22 cellular contexts compared by ENCODE assay signal in genomic region chr2:135727968-135728728, GRCh38. TPM values are rescaled to one million over a fixed set of nuclear protein-coding genes. Genes with fewer than 3 reads are reported as not detected.
DNase-seq lines count a peak whose midpoint lies in the region; TF ChIP-seq lines count a peak whose summit lies in the region.
"Had no signal": no experiment of that assay in that cellular context is flagged by ENCODE, and none has a peak within 500 bp of the region (broad histone marks: within the 10 kb centered on the region; RNA-seq: fewer than 3 reads in every experiment).

No MANE protein-coding gene starts in this region.

- no peak overlapping the region for H3K18ac ChIP-seq in H9 (ENCODE audit: insufficient read length, low read depth, low read length)

- no CpG with 5 or more reads among the region's 2 CpGs for WGBS in H9 (ENCODE audit: extremely low coverage, insufficient read length, low lambda C conversion rate)

- H3K27ac ChIP-seq in H9 (ENCODE audit: insufficient read length, low read depth, low read length): no peak overlapping the region
- H3K27ac ChIP-seq: HL-60, PC-9 had no signal

- no peaks in the 10 kb centered on the region for H3K27me3 Mint-ChIP-seq in H9 (ENCODE audit: low read depth)
- H3K27me3 Mint-ChIP-seq: CD4-positive, alpha-beta memory T cell had no signal

- no peak overlapping the region for H3K56ac ChIP-seq in H9 (ENCODE audit: insufficient read length, low read depth, low read length)

- no peaks in the 10 kb centered on the region for H3K23me2 ChIP-seq in H9 (ENCODE audit: insufficient read length, low read depth, low read length, poor library complexity, severe bottlenecking)

- no peak overlapping the region for H2BK5ac ChIP-seq in H9 (ENCODE audit: insufficient read length, low read length)

- no peaks in the 10 kb centered on the region for H3K79me1 ChIP-seq in H9 (ENCODE audit: insufficient read depth, low read depth, low read length, poor library complexity, severe bottlenecking)

- H4K91ac ChIP-seq in H9 (ENCODE audit: insufficient read length, low read depth, low read length): no peak overlapping the region

- no peak overlapping the region for H3K23ac ChIP-seq in H9 (ENCODE audit: insufficient read length, low read depth, low read length)

- no peak overlapping the region for H4K5ac ChIP-seq in H9 (ENCODE audit: insufficient read length, low read depth, low read length)

- H3T11ph ChIP-seq in H9 (ENCODE audit: low read length): no peak overlapping the region

- H3K9ac ChIP-seq in H9 (ENCODE audit: extremely low read depth, insufficient read length, low read length): no peak overlapping the region

- no peak overlapping the region for H3K27ac Mint-ChIP-seq in H9
- H3K27ac Mint-ChIP-seq: CD4-positive, alpha-beta memory T cell had no signal

- H3K4me2 ChIP-seq in H9 (ENCODE audit: insufficient read depth, insufficient read length, low read length): no peak overlapping the region
- H3K4me2 ChIP-seq: PC-9 had no signal

- H3K79me2 ChIP-seq in H9 (ENCODE audit: insufficient read depth, low read length): no peaks in the 10 kb centered on the region

- no peak overlapping the region for H2BK15ac ChIP-seq in H9 (ENCODE audit: low read depth, low read length)

- no peak overlapping the region for H2AFZ ChIP-seq in H9 (ENCODE audit: low read length)
- H2AFZ ChIP-seq: PC-9 had no signal

- H4K20me1 ChIP-seq in H9 (ENCODE audit: control insufficient read depth, insufficient read depth, insufficient read length): no peaks in the 10 kb centered on the region

- H3K4me1 Mint-ChIP-seq in H9: peaks cover 0 to 5% of the 10 kb centered on the region in 2 experiments; a peak in 1 of 4 replicates
- H3K4me1 Mint-ChIP-seq: CD4-positive, alpha-beta memory T cell had no signal

- no peaks in the 10 kb centered on the region for H3K9me3 ChIP-seq in H9 (ENCODE audit: control insufficient read depth, low read depth, low read length)
- H3K9me3 ChIP-seq: Caco-2 had no signal

- H2BK12ac ChIP-seq in H9 (ENCODE audit: insufficient read length, low read depth, low read length): no peak overlapping the region

- no peak for TF ChIP-seq CTCF in H9 (conservative IDR thresholded peaks at IDR 0.05)

- no peak overlapping the region for H3K4me3 Mint-ChIP-seq in H9
- H3K4me3 Mint-ChIP-seq: CD4-positive, alpha-beta memory T cell had no signal

- no peak overlapping the region for H4K8ac ChIP-seq in H9 (replicated peaks; ENCODE audit: insufficient read length, low read depth, low read length)

- no peak overlapping the region for H2BK120ac ChIP-seq in H9 (ENCODE audit: low read depth, low read length, poor library complexity, severe bottlenecking)

- H2BK20ac ChIP-seq in H9 (ENCODE audit: low read depth, low read length, poor library complexity, severe bottlenecking): no peak overlapping the region

- no peaks in the 10 kb centered on the region for H3K9me3 Mint-ChIP-seq in H9
- H3K9me3 Mint-ChIP-seq: CD4-positive, alpha-beta memory T cell had no signal

- H3K4ac ChIP-seq in H9 (ENCODE audit: low read depth, low read length): no peak overlapping the region

- H3K36me3 Mint-ChIP-seq in H9 (ENCODE audit: insufficient read depth in 1 of 3, low read depth in 3 of 3): peaks cover 11 to 22% (median 20%) of the 10 kb centered on the region in 3 experiments; a peak in 6 of 7 replicates

- no peaks in the 10 kb centered on the region for H3K27me3 ChIP-seq in H9 (ENCODE audit: insufficient read depth, low read length)

- TF ChIP-seq POLR2A in erythroblast (IDR thresholded peaks at IDR 0.05; ENCODE audit: low read length): no peak

- DNase-seq in COLO829 (ENCODE audit: low spot score): peak; percentile 40
- peak; percentile 76 for DNase-seq in DMS 273 (lab: John Stamatoyannopoulos, UW; ENCODE audit: unreplicated experiment)
- peak; percentile 22 for DNase-seq in OCI-M2 (lab: John Stamatoyannopoulos, UW; ENCODE audit: unreplicated experiment)
- DNase-seq in erythroblast (lab: John Stamatoyannopoulos, UW): peak; percentile 8 to 67
- DNase-seq in SKM-1 treated with dmso at 0.1 percent for 144 hours (lab: John Stamatoyannopoulos, UW; ENCODE audit: unreplicated experiment): no peak
- DNase-seq in H9: no peak
- DNase-seq in foreskin melanocyte: no peak
- DNase-seq: C1 segment of cervical spinal cord; Caco-2; CD4-positive, alpha-beta memory T cell; DMS79 treated with DMSO at 0.1 percent for 48 hours; GF-D8; Kasumi-1; NCI-H1105; NCI-H1436 treated with DMSO at 0.1 percent for 48 hours; NCI-H2029; NCI-H345; NCI-H510A treated with DMSO at 0.1 percent for 48 hours; PC-9; RPMI8226; SHP77 had no signal

- no peak overlapping the region for H3K14ac ChIP-seq in H9 (ENCODE audit: insufficient read depth, low read length)

- no peak overlapping the region for H2AK5ac ChIP-seq in H9 (ENCODE audit: insufficient read length, low read length)

- no peaks in the 10 kb centered on the region for H3K4me1 ChIP-seq in H9 (ENCODE audit: insufficient read depth, low read length)
- H3K4me1 ChIP-seq: Caco-2 had no signal

RNA-seq across cellular contexts. Expression of gene UBXN4, which starts 13.5 kb away (rescaled TPM):
- total RNA-seq in H9 (2021): 65.4 and 71.2 TPM in 2 replicates

Comparison
In these comparisons a context has a peak if more than half of its experiments do, and no peak if none do; other contexts are left out.
1. DNase-seq: peak in COLO829 (single experiment), DMS 273 (single experiment), OCI-M2 (single experiment) and erythroblast (2 of 2); none in SKM-1 treated with dmso at 0.1 percent for 144 hours (single experiment), H9 (single experiment) and foreskin melanocyte (single experiment).